28 cellular contexts compared by ENCODE assay signal in the genomic region with DNA sequence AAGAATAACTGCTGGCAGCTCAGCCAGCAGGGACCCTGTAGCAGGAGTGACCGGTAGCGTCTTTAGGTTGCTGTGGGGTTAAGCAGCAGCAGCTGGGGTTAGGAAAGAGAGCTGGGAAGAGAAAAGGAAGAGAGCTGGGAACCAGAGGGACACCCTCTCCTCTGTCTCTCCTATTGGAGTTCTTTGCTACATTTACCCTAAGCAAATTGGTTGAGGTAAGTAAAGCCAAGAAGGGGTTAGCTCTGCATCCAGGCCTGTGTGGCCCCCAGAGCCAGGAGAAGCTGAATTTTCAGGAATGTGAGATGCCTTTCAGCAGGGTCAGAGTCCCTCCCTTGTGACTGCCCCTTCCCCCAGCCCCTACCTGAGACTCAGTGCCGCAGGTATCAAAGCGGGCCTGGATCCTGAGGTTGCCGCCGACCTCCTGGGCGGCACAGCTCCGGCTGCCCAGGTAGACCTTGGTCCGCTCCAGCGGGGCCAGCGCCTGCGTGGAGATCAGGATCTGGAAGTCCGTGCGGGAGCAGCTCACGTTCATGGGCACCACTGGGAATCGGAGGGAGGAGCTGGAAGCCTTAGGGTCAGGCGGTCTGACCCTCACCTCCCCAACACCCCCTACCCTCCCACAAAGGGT. TPM values are rescaled to one million over a fixed set of nuclear protein-coding genes. Genes with fewer than 3 reads are reported as not detected.
DNase-seq lines count a peak whose midpoint lies in the region; ATAC-seq and TF ChIP-seq lines count a peak whose summit lies in the region.
"Had no signal": no experiment of that assay in that cellular context is flagged by ENCODE, and none has a peak within 500 bp of the region (broad histone marks: within the 10 kb centered on the region; RNA-seq: fewer than 3 reads in every experiment).

No MANE protein-coding gene starts in this region.

- H3K36me3 ChIP-seq in SJSA1 = no peaks in the 10 kb centered on the region
- H3K36me3 ChIP-seq in iPS-20b (ENCODE audit: insufficient read depth, low read depth, low read length) = no peaks in the 10 kb centered on the region
- H3K36me3 ChIP-seq in trophoblast cell (ENCODE audit: control insufficient read depth in 1 of 2, insufficient read depth in 2 of 2, low read length in 2 of 2) = no peaks in the 10 kb centered on the region
- H3K36me3 ChIP-seq: neutrophil had no signal

- no peak overlapping the region for H3K4me3 ChIP-seq in SJSA1
- H3K4me3 ChIP-seq in iPS-20b (ENCODE audit: low read length) = 0 out of 2 replicates have a peak overlapping the region, but pooled peaks have one; percentile 21
- no peak overlapping the region for H3K4me3 ChIP-seq in trophoblast cell (ENCODE audit: low read depth, low read length)
- no peak overlapping the region for H3K4me3 ChIP-seq in lower leg skin (ENCODE audit: low read depth, poor library complexity, severe bottlenecking)
- H3K4me3 ChIP-seq: testis had no signal

- no peak for TF ChIP-seq CTCF in lower leg skin (IDR thresholded peaks at IDR 0.05)

- peak overlapping the region; percentile 98 for H2BK12ac ChIP-seq in trophoblast cell (ENCODE audit: low read length)

- peaks cover 36% of the 10 kb centered on the region for H3K79me1 ChIP-seq in trophoblast cell (ENCODE audit: low read length)

- peak overlapping the region; percentile 72 for H3K4ac ChIP-seq in trophoblast cell (ENCODE audit: low read depth, low read length)

- H3K27me3 ChIP-seq in SJSA1 (replicated peaks) (no peaks in the 10 kb centered on the region), iPS-20b (ENCODE audit: insufficient read depth, low read length) (no peaks in the 10 kb centered on the region), trophoblast cell (ENCODE audit: insufficient read depth, low read length) (no peaks in the 10 kb centered on the region)
- H3K27me3 ChIP-seq: neutrophil, testis had no signal

- peak overlapping the region; percentile 92 for H2BK5ac ChIP-seq in trophoblast cell (ENCODE audit: low read depth, low read length, poor library complexity)

- H3K4me1 ChIP-seq in SJSA1 (replicated peaks) (peaks cover 60% of the 10 kb centered on the region), iPS-20b (ENCODE audit: insufficient read depth, low read length) (peaks cover 22% of the 10 kb centered on the region), trophoblast cell (ENCODE audit: control insufficient read depth in 1 of 2, insufficient read depth in 2 of 2, low read length in 2 of 2) (peaks cover 19 to 31% of the 10 kb centered on the region in 2 experiments)

- H3K14ac ChIP-seq in trophoblast cell (ENCODE audit: low read length) = peak overlapping the region; percentile 92

- peak overlapping the region; percentile 72 for H2AK5ac ChIP-seq in trophoblast cell (ENCODE audit: low read length)

- WGBS in trophoblast cell (ENCODE audit: extremely low coverage, insufficient coverage, insufficient read length) = no CpG with 5 or more reads among the region's 17 CpGs
- WGBS in lower leg skin, 2 donors = 94% methylated on average over 16 to 17 of the region's 17 CpGs

- H3K4me2 ChIP-seq in trophoblast cell (ENCODE audit: low read length) = no peak overlapping the region

- H2AFZ ChIP-seq in trophoblast cell (ENCODE audit: insufficient read depth, low read length, poor library complexity) = peak overlapping the region; percentile 55

- H3K9me3 ChIP-seq in SJSA1 (replicated peaks) (no peaks in the 10 kb centered on the region), iPS-20b (ENCODE audit: insufficient read depth, low read depth, low read length) (no peaks in the 10 kb centered on the region), trophoblast cell (ENCODE audit: insufficient read depth, low read depth, low read length) (peaks cover 4% of the 10 kb centered on the region)
- H3K9me3 ChIP-seq: neutrophil, testis had no signal

- no peak for TF ChIP-seq POLR2A in lower leg skin (IDR thresholded peaks at IDR 0.05)

- peak overlapping the region; percentile 83 for H4K8ac ChIP-seq in trophoblast cell (ENCODE audit: low read depth, low read length)

- no peak for ATAC-seq in GM19351 (IDR thresholded peaks at IDR 0.05; ENCODE audit: unreplicated experiment)
- ATAC-seq in GM21515 (IDR thresholded peaks at IDR 0.05; ENCODE audit: unreplicated experiment) = no peak
- ATAC-seq in GM19324 (IDR thresholded peaks at IDR 0.05; ENCODE audit: low FRiP score, unreplicated experiment) = no peak
- ATAC-seq: left ventricle myocardium superior; sciatic nerve; stimulated activated naive CD8-positive, alpha-beta T cell treated with anti-CD3 and anti-CD28 coated beads, Interleukin-15, Interleukin-2, amounts not matched to agents 100 U/mL and 50 U/mL, for 24 hours had no signal

- H2BK120ac ChIP-seq in trophoblast cell (ENCODE audit: insufficient read depth, low read length, poor library complexity) = peak overlapping the region; percentile 99

- DNase-seq in ELF-1 (ENCODE audit: low read depth, low spot score) (peak; percentile 51), SJSA1 (ENCODE audit: low read depth in 1 of 2, low spot score in 2 of 2) (no peak), trophoblast cell (no peak), lower leg skin (ENCODE audit: low spot score in 2 of 2) (no peak)
- DNase-seq: activated CD4-positive, alpha-beta T cell treated with anti-CD3 and anti-CD28 coated beads for 48 hours; activated CD8-positive, alpha-beta memory T cell treated with anti-CD3 and anti-CD28 coated beads for 24 hours; activated gamma-delta T cell treated with Interleukin-2 at 50 U/mL for 16 hours; CD8-positive, alpha-beta memory T cell; DMS153; left ventricle myocardium superior; NCI-H1436; NCI-H446; stimulated activated CD4-positive, alpha-beta T cell treated with anti-CD3 and anti-CD28 coated beads, Interleukin-15, amount 100 ng/mL, for 24 hours; stimulated activated naive CD8-positive, alpha-beta T cell treated with anti-CD3 and anti-CD28 coated beads, Interleukin-15, Interleukin-2, amounts not matched to agents 100 U/mL and 50 U/mL, for 24 hours; testis had no signal

- no peak overlapping the region for H3K23ac ChIP-seq in trophoblast cell (ENCODE audit: low read length)

- peak overlapping the region; percentile 88 for H3K18ac ChIP-seq in trophoblast cell (ENCODE audit: low read length)

- H4K12ac ChIP-seq in trophoblast cell (ENCODE audit: low read depth, low read length) = peak overlapping the region; percentile 17

- peak overlapping the region; percentile 90 for H4K91ac ChIP-seq in trophoblast cell (ENCODE audit: low read depth, low read length)

- intact Hi-C loops in lower leg skin (cut with DNase I; ENCODE audit: low total_unique reads) = no loop called here

- peak overlapping the region; percentile 93 for H3K27ac ChIP-seq in SJSA1
- H3K27ac ChIP-seq in iPS-20b (ENCODE audit: low read length) = no peak overlapping the region
- peak overlapping the region; percentile 97 for H3K27ac ChIP-seq in trophoblast cell (ENCODE audit: low read depth, low read length)
- H3K27ac ChIP-seq: neutrophil, testis had no signal

- H3K79me2 ChIP-seq in trophoblast cell (ENCODE audit: control insufficient read depth, insufficient read depth, low read length, poor library complexity) = peaks cover 11% of the 10 kb centered on the region

- H3K9ac ChIP-seq in iPS-20b (ENCODE audit: low read depth, low read length) (peak overlapping the region; percentile 50; the same call in 1 of the 2 replicates), trophoblast cell (ENCODE audit: low read length) (no peak overlapping the region)

RNA-seq across cellular contexts. Expression of a gene that starts 16.4 kb away (rescaled TPM):
- not detected in 2 replicates for total RNA-seq in SJSA1 (2014; rRNA removed; shearing (Covaris generic))
- not detected in 2 replicates for polyA plus RNA-seq in trophoblast cell (2013)
- total RNA-seq in lower leg skin = under 1 TPM in 3 of 4 donors, not detected in 1; 0.23 to 0.47 (median 0.46) TPM
- total RNA-seq: A673; B cell; CD8-positive, alpha-beta memory T cell; G401; glomerular endothelial cell; left ventricle myocardium superior; mucosa of gallbladder; progenitor cell of endocrine pancreas had no signal
- polyA plus RNA-seq: CD8-positive, alpha-beta memory T cell; keratinocyte had no signal
